Comparison of ENCODE assay signal across 8 cellular contexts in the genomic region with DNA sequence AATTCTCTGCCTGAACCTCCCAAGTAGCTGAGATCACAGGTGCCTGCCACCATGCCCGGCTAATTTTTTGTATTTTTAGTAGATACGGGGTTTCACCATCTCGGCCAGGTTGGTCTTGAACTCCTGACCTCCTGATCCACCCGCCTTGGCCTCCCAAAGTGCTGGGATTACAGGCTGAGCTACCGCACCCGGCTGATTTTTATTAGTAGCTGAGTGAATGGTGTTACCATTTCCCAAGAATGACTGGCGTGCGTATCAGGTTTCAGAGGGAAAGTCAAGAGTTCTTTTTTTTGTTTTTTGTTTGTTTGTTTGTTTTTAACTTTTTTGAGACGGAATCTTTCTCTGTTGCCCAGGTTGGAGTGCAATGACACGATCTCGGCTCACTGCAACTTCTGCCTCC. TPM values are rescaled to one million over a fixed set of nuclear protein-coding genes. Genes with fewer than 3 reads are reported as not detected.
DNase-seq lines count a peak whose midpoint lies in the region; ATAC-seq and TF ChIP-seq lines count a peak whose summit lies in the region.
"Not testable (repeated sequence)": the region's sequence is repeated elsewhere in the genome, so short reads cannot be mapped to it uniquely, and the experiment has no call there.

No MANE protein-coding gene starts in this region.

- H3K79me1 ChIP-seq in H9 (ENCODE audit: insufficient read depth, low read depth, low read length, poor library complexity, severe bottlenecking): not testable (repeated sequence)

- H3K18ac ChIP-seq in H9 (ENCODE audit: insufficient read length, low read depth, low read length): not testable (repeated sequence)

- WGBS in H9 (ENCODE audit: extremely low coverage, insufficient read length, low lambda C conversion rate): no CpG with 5 or more reads among the region's 11 CpGs

- POLR2A ChIA-PET in MCF 10A (lab: Yijun Ruan, JAX): interaction anchor here (1.1 to 5.2 kb wide), 7 partner anchors 10 to 370 kb away, joined by 3 to 36 read pairs (median 18); a partner anchor contains a TSS

- H3K36me3 Mint-ChIP-seq in H9 (ENCODE audit: insufficient read depth in 1 of 3, low read depth in 3 of 3) (peaks cover 36 to 50% (median 48%) of the 10 kb centered on the region in 3 experiments; a peak in 6 of 7 replicates), MCF 10A (ENCODE audit: insufficient read depth, unreplicated experiment) (peaks cover 65% of the 10 kb centered on the region), naive B cell (peaks cover 14 to 15% of the 10 kb centered on the region in 2 donors)
- peaks cover 39% of the 10 kb centered on the region for H3K36me3 Mint-ChIP-seq in activated T-helper 1 cell treated with anti-CD3 and anti-CD28 coated beads, Interleukin-12 subunit alpha, Interleukin-12 subunit beta, Interleukin-2, Interleukin-4 antibody, amounts not matched to agents 30 ng/mL and 10 ng/mL and 1 ng/mL, durations not matched to agents 14 hours and 24 hours and 36 hours (ENCODE audit: low read depth)
- H3K36me3 Mint-ChIP-seq in stimulated activated naive CD8-positive, alpha-beta T cell treated with anti-CD3 and anti-CD28 coated beads, Interleukin-15, Interleukin-2, amounts not matched to agents 100 ng/mL and 50 ng/mL, for 24 hours (ENCODE audit: low read depth): peaks cover 50% of the 10 kb centered on the region

- H3K9me3 ChIP-seq in H9 (ENCODE audit: control insufficient read depth, low read depth, low read length): not testable (repeated sequence)

- not testable (repeated sequence) for TF ChIP-seq CTCF in C4-2B (conservative IDR thresholded peaks at IDR 0.05); H9 (conservative IDR thresholded peaks at IDR 0.05); NB4 (IDR thresholded peaks at IDR 0.05; ENCODE audit: low read depth, low read length); VCaP (conservative IDR thresholded peaks at IDR 0.05); MCF 10A (IDR thresholded peaks at IDR 0.05; ENCODE audit: unreplicated experiment)

- H3K14ac ChIP-seq in H9 (ENCODE audit: insufficient read depth, low read length): not testable (repeated sequence)

- not testable (repeated sequence) for H3K23me2 ChIP-seq in H9 (ENCODE audit: insufficient read length, low read depth, low read length, poor library complexity, severe bottlenecking)

- H2BK12ac ChIP-seq in H9 (ENCODE audit: insufficient read length, low read depth, low read length): not testable (repeated sequence)

- ATAC-seq in naive B cell (ENCODE audit: low read depth in 2 of 2): not testable (repeated sequence)

- not testable (repeated sequence) for H2AK5ac ChIP-seq in H9 (ENCODE audit: insufficient read length, low read length)

- H3K4me1 Mint-ChIP-seq in H9 (peaks cover 9 to 12% of the 10 kb centered on the region in 2 experiments), MCF 10A (ENCODE audit: insufficient read depth, unreplicated experiment) (peaks cover 23% of the 10 kb centered on the region), naive B cell (peaks cover 23 to 35% (median 34%) of the 10 kb centered on the region in 3 donors)
- H3K4me1 Mint-ChIP-seq in activated T-helper 1 cell treated with anti-CD3 and anti-CD28 coated beads, Interleukin-12 subunit alpha, Interleukin-12 subunit beta, Interleukin-2, Interleukin-4 antibody, amounts not matched to agents 30 ng/mL and 10 ng/mL and 1 ng/mL, durations not matched to agents 14 hours and 24 hours and 36 hours (ENCODE audit: low read depth): peaks cover 36% of the 10 kb centered on the region
- peaks cover 35% of the 10 kb centered on the region for H3K4me1 Mint-ChIP-seq in stimulated activated naive CD8-positive, alpha-beta T cell treated with anti-CD3 and anti-CD28 coated beads, Interleukin-15, Interleukin-2, amounts not matched to agents 100 ng/mL and 50 ng/mL, for 24 hours (ENCODE audit: low read depth)

- H2BK120ac ChIP-seq in H9 (ENCODE audit: low read depth, low read length, poor library complexity, severe bottlenecking): not testable (repeated sequence)

- intact Hi-C loops in activated T-helper 1 cell treated with anti-CD3 and anti-CD28 coated beads, Interleukin-12 subunit alpha, Interleukin-12 subunit beta, Interleukin-2, Interleukin-4 antibody, amounts not matched to agents 30 ng/mL and 10 ng/mL and 1 ng/mL, durations not matched to agents 14 hours and 24 hours and 36 hours (cut with micrococcal nuclease): loop anchor here (2.0 to 10.0 kb wide), 5 partner anchors 15 to 241 kb away; a partner anchor contains a TSS
- intact Hi-C loops in MCF 10A (cut with micrococcal nuclease): not testable (repeated sequence)

- H4K20me1 ChIP-seq in H9 (ENCODE audit: control insufficient read depth, insufficient read depth, insufficient read length): not testable (repeated sequence)

- CTCF ChIA-PET in MCF 10A (lab: Yijun Ruan, JAX): interaction anchor here (0.7 to 1.0 kb wide), 2 partner anchors 57 to 205 kb away, joined by 3 read pairs; no protein-coding TSS in a partner anchor

- not testable (repeated sequence) for TF ChIP-seq POLR2A in NB4 (IDR thresholded peaks at IDR 0.05; ENCODE audit: extremely low read depth, insufficient read length)

- not testable (repeated sequence) for H4K8ac ChIP-seq in H9 (replicated peaks; ENCODE audit: insufficient read length, low read depth, low read length)

- not testable (repeated sequence) for H3K27me3 ChIP-seq in H9 (ENCODE audit: insufficient read depth, low read length)

- not testable (repeated sequence) for H2BK5ac ChIP-seq in H9 (ENCODE audit: insufficient read length, low read length)

- H3K27me3 Mint-ChIP-seq in H9 (ENCODE audit: low read depth); activated T-helper 1 cell treated with anti-CD3 and anti-CD28 coated beads, Interleukin-12 subunit alpha, Interleukin-12 subunit beta, Interleukin-2, Interleukin-4 antibody, amounts not matched to agents 30 ng/mL and 10 ng/mL and 1 ng/mL, durations not matched to agents 14 hours and 24 hours and 36 hours (ENCODE audit: insufficient read depth); MCF 10A (ENCODE audit: insufficient read depth, unreplicated experiment); naive B cell; stimulated activated naive CD8-positive, alpha-beta T cell treated with anti-CD3 and anti-CD28 coated beads, Interleukin-15, Interleukin-2, amounts not matched to agents 100 ng/mL and 50 ng/mL, for 24 hours: not testable (repeated sequence)

- not testable (repeated sequence) for H3K23ac ChIP-seq in H9 (ENCODE audit: insufficient read length, low read depth, low read length)

- H3K27ac Mint-ChIP-seq in H9; activated T-helper 1 cell treated with anti-CD3 and anti-CD28 coated beads, Interleukin-12 subunit alpha, Interleukin-12 subunit beta, Interleukin-2, Interleukin-4 antibody, amounts not matched to agents 30 ng/mL and 10 ng/mL and 1 ng/mL, durations not matched to agents 14 hours and 24 hours and 36 hours; stimulated activated naive CD8-positive, alpha-beta T cell treated with anti-CD3 and anti-CD28 coated beads, Interleukin-15, Interleukin-2, amounts not matched to agents 100 ng/mL and 50 ng/mL, for 24 hours: not testable (repeated sequence)
- H3K27ac Mint-ChIP-seq in MCF 10A (ENCODE audit: low read depth, unreplicated experiment): peak overlapping the region; percentile 92
- peak overlapping the region in 1 of 6 donors; percentile 47 for H3K27ac Mint-ChIP-seq in naive B cell

- H3K4me3 Mint-ChIP-seq in H9 (peak overlapping the region; percentile 38 to 85; a peak in 4 of 5 replicates), MCF 10A (ENCODE audit: unreplicated experiment) (peak overlapping the region; percentile 98), naive B cell (peak overlapping the region in 6 of 8 donors; percentile 19 to 97 (median 94))
- peak overlapping the region; percentile 87 for H3K4me3 Mint-ChIP-seq in activated T-helper 1 cell treated with anti-CD3 and anti-CD28 coated beads, Interleukin-12 subunit alpha, Interleukin-12 subunit beta, Interleukin-2, Interleukin-4 antibody, amounts not matched to agents 30 ng/mL and 10 ng/mL and 1 ng/mL, durations not matched to agents 14 hours and 24 hours and 36 hours
- H3K4me3 Mint-ChIP-seq in stimulated activated naive CD8-positive, alpha-beta T cell treated with anti-CD3 and anti-CD28 coated beads, Interleukin-15, Interleukin-2, amounts not matched to agents 100 ng/mL and 50 ng/mL, for 24 hours: peak overlapping the region; percentile 94

- H3K4me2 ChIP-seq in H9 (ENCODE audit: insufficient read depth, insufficient read length, low read length): not testable (repeated sequence)

- DNase-seq in H9; NB4 (ENCODE audit: low read depth); activated T-helper 1 cell treated with anti-CD3 and anti-CD28 coated beads, Interleukin-12 subunit alpha, Interleukin-12 subunit beta, Interleukin-2, Interleukin-4 antibody, amounts not matched to agents 30 ng/mL and 10 ng/mL and 1 ng/mL, durations not matched to agents 14 hours and 24 hours and 36 hours (ENCODE audit: low spot score); MCF 10A (ENCODE audit: unreplicated experiment); naive B cell: not testable (repeated sequence)

- H3K4me1 ChIP-seq in H9 (ENCODE audit: insufficient read depth, low read length): not testable (repeated sequence)

- peaks cover 23% of the 10 kb centered on the region; the same call in 1 of the 2 replicates for H3K79me2 ChIP-seq in H9 (ENCODE audit: insufficient read depth, low read length)

- not testable (repeated sequence) for H3K9me3 Mint-ChIP-seq in H9; activated T-helper 1 cell treated with anti-CD3 and anti-CD28 coated beads, Interleukin-12 subunit alpha, Interleukin-12 subunit beta, Interleukin-2, Interleukin-4 antibody, amounts not matched to agents 30 ng/mL and 10 ng/mL and 1 ng/mL, durations not matched to agents 14 hours and 24 hours and 36 hours; MCF 10A (ENCODE audit: unreplicated experiment); naive B cell; stimulated activated naive CD8-positive, alpha-beta T cell treated with anti-CD3 and anti-CD28 coated beads, Interleukin-15, Interleukin-2, amounts not matched to agents 100 ng/mL and 50 ng/mL, for 24 hours

- not testable (repeated sequence) for H3K4ac ChIP-seq in H9 (ENCODE audit: low read depth, low read length)

- H3K9ac ChIP-seq in H9 (ENCODE audit: extremely low read depth, insufficient read length, low read length): not testable (repeated sequence)

- peak overlapping the region; percentile 93 for H3K4me3 ChIP-seq in NB4 (ENCODE audit: low read depth, low read length)

- H4K5ac ChIP-seq in H9 (ENCODE audit: insufficient read length, low read depth, low read length): not testable (repeated sequence)

- not testable (repeated sequence) for H2BK15ac ChIP-seq in H9 (ENCODE audit: low read depth, low read length)

- H3K27ac ChIP-seq in C4-2B: peak overlapping the region; percentile 96; the same call in 1 of the 2 replicates
- not testable (repeated sequence) for H3K27ac ChIP-seq in H9 (ENCODE audit: insufficient read length, low read depth, low read length)
- peak overlapping the region; percentile 94 for H3K27ac ChIP-seq in VCaP

- H2BK20ac ChIP-seq in H9 (ENCODE audit: low read depth, low read length, poor library complexity, severe bottlenecking): not testable (repeated sequence)

- BruUV-seq in MCF 10A (replicated peaks; lab: Mats Ljungman, UMichigan): not testable (repeated sequence)

- not testable (repeated sequence) for H2AFZ ChIP-seq in H9 (ENCODE audit: low read length)

- H4K91ac ChIP-seq in H9 (ENCODE audit: insufficient read length, low read depth, low read length): not testable (repeated sequence)

- H3K56ac ChIP-seq in H9 (ENCODE audit: insufficient read length, low read depth, low read length): not testable (repeated sequence)

- not testable (repeated sequence) for H3T11ph ChIP-seq in H9 (ENCODE audit: low read length)

RNA-seq across cellular contexts. Expression of a gene that starts 1.6 kb away (rescaled TPM):
- total RNA-seq in H9 (2021): 47.1 and 51.7 TPM in 2 replicates
- 72.1 and 72.3 TPM in 2 replicates for total RNA-seq in activated T-helper 1 cell treated with anti-CD3 and anti-CD28 coated beads, Interleukin-12 subunit alpha, Interleukin-12 subunit beta, Interleukin-2, Interleukin-4 antibody, amounts not matched to agents 30 ng/mL and 10 ng/mL and 1 ng/mL, durations not matched to agents 14 hours and 24 hours and 36 hours
- total RNA-seq in MCF 10A (2022): 28.4 and 30.5 TPM in 2 replicates
- 10 to 100 TPM; 12.2 to 21.3 (median 15.4) TPM for polyA plus RNA-seq in naive B cell (ENCODE audit: low read depth in 6 of 6)

RNA-seq across cellular contexts. Expression of a gene that starts 19.1 kb away (rescaled TPM):
- total RNA-seq in H9 (2021): 204 and 205 TPM in 2 replicates
- 201 and 206 TPM in 2 replicates for total RNA-seq in activated T-helper 1 cell treated with anti-CD3 and anti-CD28 coated beads, Interleukin-12 subunit alpha, Interleukin-12 subunit beta, Interleukin-2, Interleukin-4 antibody, amounts not matched to agents 30 ng/mL and 10 ng/mL and 1 ng/mL, durations not matched to agents 14 hours and 24 hours and 36 hours
- total RNA-seq in MCF 10A (2022): 302 and 327 TPM in 2 replicates
- 100 to 1,000 TPM; 214 to 412 (median 283) TPM for polyA plus RNA-seq in naive B cell (ENCODE audit: low read depth in 6 of 6)

RNA-seq across cellular contexts. Expression of a gene that starts 30.0 kb away (rescaled TPM):
- 55.7 and 59.8 TPM in 2 replicates for total RNA-seq in H9 (2021)
- total RNA-seq in activated T-helper 1 cell treated with anti-CD3 and anti-CD28 coated beads, Interleukin-12 subunit alpha, Interleukin-12 subunit beta, Interleukin-2, Interleukin-4 antibody, amounts not matched to agents 30 ng/mL and 10 ng/mL and 1 ng/mL, durations not matched to agents 14 hours and 24 hours and 36 hours: 74.8 and 76.5 TPM in 2 replicates
- total RNA-seq in MCF 10A (2022): 38.9 and 47.3 TPM in 2 replicates
- polyA plus RNA-seq in naive B cell (ENCODE audit: low read depth in 6 of 6): 10 to 100 TPM; 54.1 to 79.3 (median 71.9) TPM

RNA-seq across cellular contexts. Expression of a gene that starts 30.1 kb away (rescaled TPM):
- total RNA-seq in H9 (2021): 39.2 and 41.0 TPM in 2 replicates
- 65.8 and 66.1 TPM in 2 replicates for total RNA-seq in activated T-helper 1 cell treated with anti-CD3 and anti-CD28 coated beads, Interleukin-12 subunit alpha, Interleukin-12 subunit beta, Interleukin-2, Interleukin-4 antibody, amounts not matched to agents 30 ng/mL and 10 ng/mL and 1 ng/mL, durations not matched to agents 14 hours and 24 hours and 36 hours
- total RNA-seq in MCF 10A (2022): 76.9 and 85.0 TPM in 2 replicates
- 10 to 100 TPM; 18.6 to 43.7 (median 32.1) TPM for polyA plus RNA-seq in naive B cell (ENCODE audit: low read depth in 6 of 6)
